9 cellular contexts compared by ENCODE assay signal in the genomic region with DNA sequence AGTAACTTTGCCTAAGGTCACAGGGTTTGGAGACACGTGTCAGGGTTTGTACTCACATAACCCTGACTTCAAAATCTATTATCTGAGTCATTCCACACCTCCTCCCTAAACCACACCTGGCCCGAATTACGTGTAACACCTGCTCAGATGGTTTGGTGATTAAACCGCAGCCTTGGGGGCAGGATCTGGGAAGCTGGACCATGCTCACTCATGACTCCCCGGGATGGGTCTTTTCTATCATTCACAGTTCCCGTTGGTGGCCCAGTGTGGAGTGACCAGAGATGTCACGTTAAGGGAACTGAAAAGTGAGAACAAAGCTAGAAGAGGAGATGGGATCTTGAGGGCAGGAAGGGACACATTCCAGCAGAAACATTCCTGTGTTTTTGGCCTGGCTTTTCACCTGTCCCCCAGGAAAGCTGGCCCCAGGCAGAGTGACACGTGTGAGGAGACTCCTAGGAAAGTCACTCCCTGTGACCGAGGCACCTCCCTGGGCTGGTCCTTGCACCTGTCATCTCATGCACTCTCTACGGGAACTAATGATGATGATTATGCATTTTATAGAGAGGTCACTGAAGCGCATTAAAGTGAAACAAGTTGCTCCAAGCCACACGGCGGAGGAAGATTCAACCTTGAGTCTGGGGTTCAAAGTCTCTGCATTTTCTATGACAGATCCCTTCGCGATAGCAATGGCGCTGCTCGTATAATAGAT.
DNase-seq lines count a peak whose midpoint lies in the region; ATAC-seq and TF ChIP-seq lines count a peak whose summit lies in the region.
"Had no signal": no experiment of that assay in that cellular context is flagged by ENCODE, and none has a peak within 500 bp of the region (broad histone marks: within the 10 kb centered on the region; RNA-seq: fewer than 3 reads in every experiment).

No MANE protein-coding gene starts in this region.

- 60% methylated on average over 17 of the region's 17 CpGs for WGBS in suprapubic skin

- H3K4me1 Mint-ChIP-seq in activated CD8-positive, alpha-beta memory T cell treated with anti-CD3 and anti-CD28 coated beads, Interleukin-2, amount 10 ng/mL, durations not matched to agents 7 days and 5 days, result peaks cover 41% of the 10 kb centered on the region
- peaks cover 41 to 67% of the 10 kb centered on the region in 2 donors for H3K4me1 Mint-ChIP-seq in natural killer cell

- no peaks in the 10 kb centered on the region for H3K36me3 ChIP-seq in suprapubic skin
- H3K36me3 ChIP-seq: cardiac muscle cell had no signal

- peaks cover 17% of the 10 kb centered on the region for H3K36me3 Mint-ChIP-seq in activated CD8-positive, alpha-beta memory T cell treated with anti-CD3 and anti-CD28 coated beads, Interleukin-2, amount 10 ng/mL, durations not matched to agents 7 days and 5 days
- no peaks in the 10 kb centered on the region for H3K36me3 Mint-ChIP-seq in natural killer cell

- peak; percentile 86 for DNase-seq in activated CD8-positive, alpha-beta memory T cell treated with anti-CD3 and anti-CD28 coated beads, Interleukin-2, amount 10 ng/mL, durations not matched to agents 7 days and 5 days
- DNase-seq in natural killer cell (peak; percentile 35), EL (no peak), suprapubic skin (ENCODE audit: low spot score in 2 of 2) (no peak), amniotic stem cell (lab: John Stamatoyannopoulos, UW) (no peak)

- no peaks in the 10 kb centered on the region for H3K27me3 Mint-ChIP-seq in activated CD8-positive, alpha-beta memory T cell treated with anti-CD3 and anti-CD28 coated beads, Interleukin-2, amount 10 ng/mL, durations not matched to agents 7 days and 5 days
- H3K27me3 Mint-ChIP-seq in natural killer cell (ENCODE audit: low read depth in 2 of 2), result no peaks in the 10 kb centered on the region

- CTCF ChIA-PET in activated CD8-positive, alpha-beta memory T cell treated with anti-CD3 and anti-CD28 coated beads, Interleukin-2, amount 10 ng/mL, durations not matched to agents 7 days and 5 days (lab: Charles Lee), result interaction anchor here (1.0 to 4.2 kb wide), 3 partner anchors 19 to 321 kb away, joined by 3 to 50 read pairs (median 4); no protein-coding TSS in a partner anchor

- peak; percentile 54 for ATAC-seq in GM18520 (IDR thresholded peaks at IDR 0.05; ENCODE audit: unreplicated experiment)
- ATAC-seq in HG03097 (IDR thresholded peaks at IDR 0.05; ENCODE audit: low FRiP score, unreplicated experiment), result peak; percentile 48
- peak; percentile 64 for ATAC-seq in activated CD8-positive, alpha-beta memory T cell treated with anti-CD3 and anti-CD28 coated beads, Interleukin-2, amount 10 ng/mL, durations not matched to agents 7 days and 5 days
- ATAC-seq in natural killer cell, result peak; percentile 48 to 62 (median 55)
- ATAC-seq in GM19397 (IDR thresholded peaks at IDR 0.05; ENCODE audit: unreplicated experiment), result no peak

- no peak for TF ChIP-seq EP300 in suprapubic skin (IDR thresholded peaks at IDR 0.05)

- no peaks in the 10 kb centered on the region for H3K27me3 ChIP-seq in suprapubic skin
- H3K27me3 ChIP-seq: cardiac muscle cell had no signal

- H3K4me1 ChIP-seq in suprapubic skin, result peaks cover 24% of the 10 kb centered on the region

- no peak for TF ChIP-seq POLR2A in suprapubic skin (IDR thresholded peaks at IDR 0.05)

- H3K4me3 ChIP-seq in suprapubic skin, result no peak overlapping the region
- H3K4me3 ChIP-seq: cardiac muscle cell had no signal

- no peaks in the 10 kb centered on the region for H3K9me3 Mint-ChIP-seq in activated CD8-positive, alpha-beta memory T cell treated with anti-CD3 and anti-CD28 coated beads, Interleukin-2, amount 10 ng/mL, durations not matched to agents 7 days and 5 days (ENCODE audit: low read depth)
- no peaks in the 10 kb centered on the region for H3K9me3 Mint-ChIP-seq in natural killer cell

- peak overlapping the region; percentile 44 for H3K4me3 Mint-ChIP-seq in activated CD8-positive, alpha-beta memory T cell treated with anti-CD3 and anti-CD28 coated beads, Interleukin-2, amount 10 ng/mL, durations not matched to agents 7 days and 5 days
- peak overlapping the region; percentile 71 for H3K4me3 Mint-ChIP-seq in natural killer cell

- TF ChIP-seq CTCF in natural killer cell (IDR thresholded peaks at IDR 0.05) (no peak), suprapubic skin (IDR thresholded peaks at IDR 0.05) (no peak)

- H3K27ac Mint-ChIP-seq in activated CD8-positive, alpha-beta memory T cell treated with anti-CD3 and anti-CD28 coated beads, Interleukin-2, amount 10 ng/mL, durations not matched to agents 7 days and 5 days, result peak overlapping the region; percentile 90
- H3K27ac Mint-ChIP-seq in natural killer cell, result peak overlapping the region; percentile 83 to 88

- intact Hi-C loops in natural killer cell (cut with micrococcal nuclease), result loop anchor here (2.0 kb wide), 1 partner anchor 105 kb away; the partner anchor contains the start of gene SNRK

- no peak overlapping the region for H3K27ac ChIP-seq in suprapubic skin
- H3K27ac ChIP-seq: cardiac muscle cell had no signal

- H3K9me3 ChIP-seq in suprapubic skin, result no peaks in the 10 kb centered on the region

Comparison
In these comparisons a context has a peak if more than half of its experiments do, and no peak if none do; other contexts are left out.
1. DNase-seq: peak in activated CD8-positive, alpha-beta memory T cell treated with anti-CD3 and anti-CD28 coated beads, Interleukin-2, amount 10 ng/mL, durations not matched to agents 7 days and 5 days (single experiment) and natural killer cell (single experiment); none in EL (single experiment), suprapubic skin (0 of 2) and amniotic stem cell (single experiment).